Comparison of ENCODE assay signal across 21 cellular contexts in the genomic region with DNA sequence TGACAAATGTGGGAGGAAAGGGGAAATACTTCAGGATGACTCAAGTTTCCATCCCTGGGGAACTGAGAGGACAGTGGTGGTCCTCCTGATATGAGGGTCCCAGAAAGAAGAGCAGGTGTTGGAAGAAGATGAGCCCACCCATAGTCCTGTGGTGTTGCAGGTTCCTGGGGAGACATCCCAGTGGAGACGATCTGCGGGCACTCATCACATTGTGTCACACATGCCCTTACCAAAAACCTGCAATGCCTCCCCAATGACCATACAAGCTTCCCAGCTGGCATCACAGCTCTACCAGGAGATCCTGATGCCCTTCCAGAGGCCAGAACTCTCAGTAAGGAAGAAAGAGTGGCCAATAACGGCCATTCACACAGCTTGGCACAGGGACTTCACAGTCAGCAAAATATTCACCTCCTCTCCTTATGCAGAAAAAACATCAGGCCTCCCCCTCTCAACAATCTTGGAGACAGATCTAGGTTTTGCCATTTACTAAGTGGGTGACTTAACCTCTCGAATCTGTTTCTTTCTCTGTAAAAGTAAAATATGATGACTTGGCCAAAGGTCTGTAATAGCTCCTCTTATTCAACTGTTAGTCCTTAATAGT. TPM values are rescaled to one million over a fixed set of nuclear protein-coding genes. Genes with fewer than 3 reads are reported as not detected.
A peak's percentile ranks its signal among the peaks of the same experiment; 100 is the strongest.
DNase-seq lines count a peak whose midpoint lies in the region; ATAC-seq, FAIRE-seq and TF ChIP-seq lines count a peak whose summit lies in the region.
"Had no signal": no experiment of that assay in that cellular context is flagged by ENCODE, and none has a peak within 500 bp of the region (broad histone marks: within the 10 kb centered on the region; RNA-seq: fewer than 3 reads in every experiment).

No MANE protein-coding gene starts in this region.

- RAD21 ChIA-PET in GM12878 (lab: Charles Lee; ENCODE audit: unreplicated experiment): no interaction called here

- H3K27ac ChIP-seq in A549 (no peak overlapping the region), GM12878 (ENCODE audit: control insufficient read depth, insufficient read depth) (0 out of 2 replicates have a peak overlapping the region, but pooled peaks have one; percentile 1)
- H3K27ac ChIP-seq: cardiac muscle cell, neutrophil had no signal

- no peak for ATAC-seq in activated CD4-positive, alpha-beta T cell treated with anti-CD3 and anti-CD28 coated beads for 36 hours
- ATAC-seq in A549: peak in 1 of 2 experiments; percentile 27; a peak in 3 of 6 replicates
- no peak for ATAC-seq in GM12878
- ATAC-seq: T-helper 17 cell had no signal

- WGBS in A549 (ENCODE audit: missing lambda C conversion rate): 91% methylated on average over 4 of the region's 4 CpGs
- 72% methylated on average over 4 of the region's 4 CpGs for WGBS in GM12878 (ENCODE audit: insufficient coverage, insufficient replicate concordance, low lambda C conversion rate, missing lambda C conversion rate)

- in situ Hi-C loops in GM12878 (cut with MboI) (no loop called here), HAP-1 (cut with MboI; ENCODE audit: low sequenced_read_pairs) (no loop called here)

- TF ChIP-seq RAD21 in A549 (conservative IDR thresholded peaks at IDR 0.05 in 1 of 2, IDR thresholded peaks at IDR 0.05 in 1 of 2): no peak
- TF ChIP-seq RAD21 in GM12878 (IDR thresholded peaks at IDR 0.05; ENCODE audit: insufficient read depth, low read depth, low read length): no peak

- FAIRE-seq in A549 (lab: Jason Lieb, UNC): no peak
- no peak for FAIRE-seq in GM12878 (lab: Jason Lieb, UNC)
- FAIRE-seq: GM19239 had no signal

- H3K27me3 ChIP-seq in GM12878 (replicated peaks in 1 of 2; ENCODE audit: control insufficient read depth in 2 of 2, insufficient read depth in 2 of 2, low read length in 1 of 2) (no peaks in the 10 kb centered on the region), HAP-1 (ENCODE audit: low read depth) (no peaks in the 10 kb centered on the region)
- H3K27me3 ChIP-seq: cardiac muscle cell, neutrophil had no signal

- H3K9me3 ChIP-seq in A549 (no peaks in the 10 kb centered on the region), GM12878 (replicated peaks; ENCODE audit: control insufficient read depth, insufficient read depth, low read length) (no peaks in the 10 kb centered on the region), HAP-1 (no peaks in the 10 kb centered on the region)
- H3K9me3 ChIP-seq: neutrophil had no signal

- CTCF ChIA-PET in activated CD4-positive, alpha-beta T cell treated with anti-CD3 and anti-CD28 coated beads for 36 hours (lab: Charles Lee): interaction anchor here (0.6 kb wide), 1 partner anchor 141 kb away, joined by 3 read pairs; no protein-coding TSS in a partner anchor
- CTCF ChIA-PET in A549 (lab: Yijun Ruan, JAX): interaction anchor here (1.0 to 1.2 kb wide), 2 partner anchors 9 to 11 kb away, joined by 3 read pairs; no protein-coding TSS in a partner anchor
- CTCF ChIA-PET in GM12878 (lab: Yijun Ruan, JAX): interaction anchor here (0.6 kb wide), 1 partner anchor 601 kb away, joined by 3 read pairs; no protein-coding TSS in a partner anchor
- CTCF ChIA-PET in HEK293T (lab: Yijun Ruan, JAX): no interaction called here

- SMC1A ChIA-PET in GM12878 (lab: Charles Lee; ENCODE audit: uncharacterized antibody, unreplicated experiment): interaction anchor here (0.7 kb wide), 1 partner anchor 10 kb away, joined by 3 read pairs; no protein-coding TSS in a partner anchor

- no peaks in the 10 kb centered on the region for H3K9me3 Mint-ChIP-seq in activated CD4-positive, alpha-beta T cell treated with anti-CD3 and anti-CD28 coated beads for 36 hours (ENCODE audit: low read depth)
- H3K9me3 Mint-ChIP-seq in HFFc6: no peaks in the 10 kb centered on the region; the same call in 1 of the 2 replicates
- H3K9me3 Mint-ChIP-seq: dendritic cell treated with granulocyte-macrophage colony-stimulating factor and Interleukin-4, amounts not matched to agents 40 ng/mL and 50 ng/mL, for 4 days had no signal

- no peak overlapping the region for H3K4me3 Mint-ChIP-seq in activated CD4-positive, alpha-beta T cell treated with anti-CD3 and anti-CD28 coated beads for 36 hours
- no peak overlapping the region for H3K4me3 Mint-ChIP-seq in HFFc6
- H3K4me3 Mint-ChIP-seq: B cell; dendritic cell treated with granulocyte-macrophage colony-stimulating factor and Interleukin-4, amounts not matched to agents 40 ng/mL and 50 ng/mL, for 4 days; T-helper 17 cell had no signal

- H3K27me3 Mint-ChIP-seq in activated CD4-positive, alpha-beta T cell treated with anti-CD3 and anti-CD28 coated beads for 36 hours: no peaks in the 10 kb centered on the region
- H3K27me3 Mint-ChIP-seq in HFFc6 (ENCODE audit: insufficient read depth): no peaks in the 10 kb centered on the region
- H3K27me3 Mint-ChIP-seq: B cell; dendritic cell treated with granulocyte-macrophage colony-stimulating factor and Interleukin-4, amounts not matched to agents 40 ng/mL and 50 ng/mL, for 4 days; T-helper 17 cell had no signal

- POLR2A ChIA-PET in activated CD4-positive, alpha-beta T cell treated with anti-CD3 and anti-CD28 coated beads for 36 hours (lab: Charles Lee): interaction anchor here (1.8 kb wide), 1 partner anchor 19 kb away, joined by 8 read pairs; a partner anchor contains a TSS
- POLR2A ChIA-PET in A549 (lab: Yijun Ruan, JAX): no interaction called here
- POLR2A ChIA-PET in GM12878 (lab: Charles Lee): no interaction called here
- POLR2A ChIA-PET in HEK293T (lab: Yijun Ruan, JAX): interaction anchor here (1.0 kb wide), 1 partner anchor 8 kb away, joined by 3 read pairs; no protein-coding TSS in a partner anchor

- H2AFZ ChIP-seq in GM12878 (ENCODE audit: control insufficient read depth, low read depth, low read length): no peak overlapping the region

- peaks cover 28% of the 10 kb centered on the region for H3K36me3 Mint-ChIP-seq in activated CD4-positive, alpha-beta T cell treated with anti-CD3 and anti-CD28 coated beads for 36 hours (ENCODE audit: low read depth)
- peaks cover 26% of the 10 kb centered on the region for H3K36me3 Mint-ChIP-seq in HFFc6 (ENCODE audit: low read depth)

- no peaks in the 10 kb centered on the region for H4K20me1 ChIP-seq in GM12878 (ENCODE audit: control insufficient read depth, insufficient read depth)

- H3K4me1 ChIP-seq in A549 (0 out of 3 replicates have a peak, but pooled peaks cover 10% of the 10 kb centered on the region), GM12878 (ENCODE audit: control insufficient read depth, insufficient read depth, low read length) (peaks cover 6% of the 10 kb centered on the region; the same call in 1 of the 2 replicates), HAP-1 (no peaks in the 10 kb centered on the region)

- H3K4me2 ChIP-seq in A549: no peak overlapping the region
- no peak overlapping the region for H3K4me2 ChIP-seq in GM12878 (ENCODE audit: control insufficient read depth, insufficient read depth)

- H3K36me3 ChIP-seq in GM12878 (ENCODE audit: control insufficient read depth in 2 of 2, insufficient read depth in 2 of 2, low read length in 1 of 2) (no peaks in the 10 kb centered on the region), HAP-1 (replicated peaks) (peaks cover 36% of the 10 kb centered on the region)
- H3K36me3 ChIP-seq: neutrophil had no signal

- DNase-seq in activated CD4-positive, alpha-beta T cell treated with anti-CD3 and anti-CD28 coated beads for 36 hours: no peak
- DNase-seq in activated CD4-positive, alpha-beta T cell treated with anti-CD3 and anti-CD28 coated beads for 4 hours: no peak
- no peak for DNase-seq in A549 (ENCODE audit: low read depth in 1 of 2, low spot score in 1 of 2)
- DNase-seq in HFFc6: no peak
- no peak for DNase-seq in GM12878 (ENCODE audit: low read depth, low spot score)
- DNase-seq in HAP-1 (ENCODE audit: low spot score in 2 of 2): no peak
- DNase-seq in HEK293T (ENCODE audit: extremely low spot score): no peak
- no peak for DNase-seq in NCI-H446 treated with DMSO at 0.1 percent for 48 hours (lab: John Stamatoyannopoulos, UW)
- DNase-seq: activated CD4-positive, alpha-beta T cell treated with anti-CD3 and anti-CD28 coated beads, Interleukin-2, amount 50 U/mL, for 4 hours; amniotic stem cell; kidney glomerular epithelial cell; NCI-H2081 treated with DMSO at 0.1 percent for 48 hours; stimulated activated CD4-positive, alpha-beta T cell treated with anti-CD3 and anti-CD28 coated beads, Interleukin-4, amount 100 ng/mL, for 1 hour; T-helper 17 cell; trophoblast cell had no signal

- H3K4me3 ChIP-seq in A549: no peak overlapping the region
- no peak overlapping the region for H3K4me3 ChIP-seq in GM12878
- H3K4me3 ChIP-seq in HAP-1: no peak overlapping the region
- H3K4me3 ChIP-seq: cardiac muscle cell, lung had no signal

- no TSS peak for BruUV-seq in GM12878 (replicated peaks; lab: Mats Ljungman, UMichigan)

- peaks cover 16% of the 10 kb centered on the region for H3K79me2 ChIP-seq in GM12878 (ENCODE audit: control insufficient read depth, insufficient read depth, low read length)

- H3K4me1 Mint-ChIP-seq in activated CD4-positive, alpha-beta T cell treated with anti-CD3 and anti-CD28 coated beads for 36 hours: peaks cover 31% of the 10 kb centered on the region
- H3K4me1 Mint-ChIP-seq in HFFc6 (ENCODE audit: low read depth): peaks cover 19% of the 10 kb centered on the region
- H3K4me1 Mint-ChIP-seq: B cell had no signal

- intact Hi-C loops in activated CD4-positive, alpha-beta T cell treated with anti-CD3 and anti-CD28 coated beads for 36 hours (cut with DNase I, micrococcal nuclease): loop anchor here in 1 of 2 experiments (5.0 kb wide), 1 partner anchor 74 kb away; no protein-coding TSS in a partner anchor
- intact Hi-C loops in GM12878 (cut with micrococcal nuclease; ENCODE audit: unreplicated experiment): no loop called here

- TF ChIP-seq EP300 in A549 (IDR thresholded peaks at IDR 0.05): no peak
- TF ChIP-seq EP300 in GM12878 (IDR thresholded peaks at IDR 0.05; ENCODE audit: borderline replicate concordance in 1 of 2, control insufficient read depth in 1 of 2, low read depth in 2 of 2, low read length in 2 of 2): no peak

- TF ChIP-seq POLR2A in A549 (IDR thresholded peaks at IDR 0.05; ENCODE audit: low read length): no peak
- TF ChIP-seq POLR2A in GM12878 (IDR thresholded peaks at IDR 0.05; ENCODE audit: low read depth, low read length): no peak

- H3K9ac ChIP-seq in GM12878 (ENCODE audit: control insufficient read depth, insufficient read depth, low read length): no peak overlapping the region

- no peak for TF ChIP-seq CTCF in A549 (IDR thresholded peaks at IDR 0.05)
- TF ChIP-seq CTCF in HFFc6 (IDR thresholded peaks at IDR 0.05): no peak
- no peak for TF ChIP-seq CTCF in GM12878 (IDR thresholded peaks at IDR 0.05 in 2 of 3, conservative IDR thresholded peaks at IDR 0.05 in 1 of 3; ENCODE audit: control insufficient read depth in 2 of 3, extremely low read depth in 1 of 3, insufficient read depth in 1 of 3, low read depth in 3 of 3, low read length in 3 of 3)

- H3K27ac Mint-ChIP-seq in activated CD4-positive, alpha-beta T cell treated with anti-CD3 and anti-CD28 coated beads for 36 hours: peak overlapping the region; percentile 66
- peak overlapping the region; percentile 42; the same call in 1 of the 2 replicates for H3K27ac Mint-ChIP-seq in HFFc6
- H3K27ac Mint-ChIP-seq: B cell; dendritic cell treated with granulocyte-macrophage colony-stimulating factor and Interleukin-4, amounts not matched to agents 40 ng/mL and 50 ng/mL, for 4 days had no signal

RNA-seq across cellular contexts. Expression of a gene that starts 9.0 kb away (rescaled TPM):
- total RNA-seq in activated CD4-positive, alpha-beta T cell treated with anti-CD3 and anti-CD28 coated beads for 36 hours: 10 to 100 TPM; 31.9 to 33.8 TPM
- 39.5 and 47.9 TPM in 2 replicates for polyA plus RNA-seq in A549 (2011; rRNA removed)
- polyA plus RNA-seq in A549 (2012; cell fraction: cytosol; rRNA removed): 15.1 and 17.0 TPM in 2 replicates
- 15.3 and 18.4 TPM in 2 replicates for polyA plus RNA-seq in A549 (2012; cell fraction: nucleus; rRNA removed)
- polyA plus RNA-seq in A549 (2017; fragmentation: RNase III; extraction: RNeasy Plus Mini Kit Qiagen cat#74134 plus additional on column Dnase treatment): 33.1 to 36.1 TPM (median 34.4 TPM) in 3 replicates
- 8.4 and 9.7 TPM in 2 replicates for polyA minus RNA-seq in A549 (2011; rRNA and poly(A)+ RNA removed)
- 10 to 100 TPM; 15.1 to 19.6 (median 17.3) TPM for total RNA-seq in HFFc6 (2021; fragmentation: NEBNext Ultra II Directional; extraction: Animal tissue kit (Norgen Biotek cat#: 25700))
- 35.4 and 36.1 TPM in 2 replicates for total RNA-seq in GM12878 (2013; cell fraction: nucleolus; rRNA removed)
- 28.5 and 32.1 TPM in 2 replicates for total RNA-seq in GM12878 (2014; rRNA removed)
- 28.5 and 29.1 TPM in 2 replicates for total RNA-seq in GM12878 (2014; rRNA removed; fragmentation: Illumina TruSeq; extraction: Trizol)
- 20.4 and 21.8 TPM in 2 replicates for total RNA-seq in GM12878 (2021)
- 3.5 TPM for polyA plus RNA-seq in GM12878 (2011; ENCODE audit: low read depth)
- 18.9 and 25.4 TPM in 2 replicates for polyA plus RNA-seq in GM12878 (2011; rRNA removed)
- 7.5 and 9.1 TPM in 2 replicates for polyA plus RNA-seq in GM12878 (2011; cell fraction: cytosol; rRNA removed)
- polyA plus RNA-seq in GM12878 (2011; cell fraction: nucleus; rRNA removed): 14.0 and 19.2 TPM in 2 replicates
- 7.3 and 7.6 TPM in 2 replicates for polyA plus RNA-seq in GM12878 (2012)
- 25.2 and 32.3 TPM in 2 replicates for polyA plus RNA-seq in GM12878 (2014; fragmentation: Illumina TruSeq; extraction: Trizol)
- 1 to 10 TPM; 5.6 to 6.7 TPM for polyA plus RNA-seq in GM12878 (2014; fragmentation: Nextera tagmentation; extraction: Ambion mirVana)
- 17.5 and 20.2 TPM in 2 replicates for polyA plus RNA-seq in GM12878 (2014; rRNA removed)
- 10 to 100 TPM; 23.0 to 24.5 TPM for polyA plus RNA-seq in GM12878 (2016; fragmentation: Nextera tagmentation; extraction: Ambion mirVana)
- polyA minus RNA-seq in GM12878 (2011; rRNA and poly(A)+ RNA removed): 8.4 and 9.9 TPM in 2 replicates
- 5.1 and 6.2 TPM in 2 replicates for polyA minus RNA-seq in GM12878 (2011; cell fraction: cytosol; rRNA and poly(A)+ RNA removed)
- polyA minus RNA-seq in GM12878 (2011; cell fraction: nucleus; rRNA and poly(A)+ RNA removed): 4.1 and 11.6 TPM in 2 replicates

RNA-seq across cellular contexts. Expression of a gene that starts 19.0 kb away (rescaled TPM):
- 10 to 100 TPM; 21.2 to 26.2 TPM for total RNA-seq in activated CD4-positive, alpha-beta T cell treated with anti-CD3 and anti-CD28 coated beads for 36 hours
- polyA plus RNA-seq in A549 (2011; rRNA removed) (28.2 and 34.9 TPM in 2 replicates), A549 (2017; fragmentation: RNase III; extraction: RNeasy Plus Mini Kit Qiagen cat#74134 plus additional on column Dnase treatment) (23.5 to 26.3 TPM (median 24.1 TPM) in 3 replicates), GM12878 (2011; rRNA removed) (28.4 and 34.4 TPM in 2 replicates), GM12878 (2014; fragmentation: Illumina TruSeq; extraction: Trizol) (18.5 and 21.8 TPM in 2 replicates), GM12878 (2014; fragmentation: Nextera tagmentation; extraction: Ambion mirVana) (1 to 10 TPM; 6.7 to 7.4 TPM), GM12878 (2014; rRNA removed) (13.9 and 17.3 TPM in 2 replicates), GM12878 (2016; fragmentation: Nextera tagmentation; extraction: Ambion mirVana) (10 to 100 TPM; 26.6 to 32.3 TPM)
- polyA plus RNA-seq in A549 (2012; cell fraction: cytosol; rRNA removed): 7.3 TPM in 2 replicates
- polyA plus RNA-seq in A549 (2012; cell fraction: nucleus; rRNA removed): 8.8 and 10.7 TPM in 2 replicates
- polyA minus RNA-seq in A549 (2011; rRNA and poly(A)+ RNA removed): 15.7 and 18.9 TPM in 2 replicates
- total RNA-seq in HFFc6 (2021; fragmentation: NEBNext Ultra II Directional; extraction: Animal tissue kit (Norgen Biotek cat#: 25700)): 10 to 100 TPM; 21.3 to 26.5 (median 22.4) TPM
- total RNA-seq in GM12878 (2013; cell fraction: nucleolus; rRNA removed): 34.1 and 36.3 TPM in 2 replicates
- total RNA-seq in GM12878 (2014; rRNA removed) (13.5 and 15.9 TPM in 2 replicates), GM12878 (2014; rRNA removed; fragmentation: Illumina TruSeq; extraction: Trizol) (7.0 and 7.4 TPM in 2 replicates), GM12878 (2021) (14.9 and 17.2 TPM in 2 replicates)
- 7.9 TPM for polyA plus RNA-seq in GM12878 (2011; ENCODE audit: low read depth)
- polyA plus RNA-seq in GM12878 (2011; cell fraction: cytosol; rRNA removed): 10.9 and 11.1 TPM in 2 replicates
- polyA plus RNA-seq in GM12878 (2011; cell fraction: nucleus; rRNA removed): 20.2 and 20.3 TPM in 2 replicates
- 12.7 and 15.5 TPM in 2 replicates for polyA plus RNA-seq in GM12878 (2012)
- 15.5 and 33.8 TPM in 2 replicates for polyA minus RNA-seq in GM12878 (2011; rRNA and poly(A)+ RNA removed)
- 9.8 and 10.9 TPM in 2 replicates for polyA minus RNA-seq in GM12878 (2011; cell fraction: cytosol; rRNA and poly(A)+ RNA removed)
- polyA minus RNA-seq in GM12878 (2011; cell fraction: nucleus; rRNA and poly(A)+ RNA removed): 7.6 and 15.0 TPM in 2 replicates

Comparison
In these comparisons a context has a peak if more than half of its experiments do, and no peak if none do; other contexts are left out.
1. POLR2A ChIA-PET loops: an anchor here in activated CD4-positive, alpha-beta T cell treated with anti-CD3 and anti-CD28 coated beads for 36 hours (1.8 kb wide) and HEK293T (1.0 kb wide); none called in A549 and GM12878.